Comparison of ENCODE assay signal across 10 cellular contexts in the genomic region with DNA sequence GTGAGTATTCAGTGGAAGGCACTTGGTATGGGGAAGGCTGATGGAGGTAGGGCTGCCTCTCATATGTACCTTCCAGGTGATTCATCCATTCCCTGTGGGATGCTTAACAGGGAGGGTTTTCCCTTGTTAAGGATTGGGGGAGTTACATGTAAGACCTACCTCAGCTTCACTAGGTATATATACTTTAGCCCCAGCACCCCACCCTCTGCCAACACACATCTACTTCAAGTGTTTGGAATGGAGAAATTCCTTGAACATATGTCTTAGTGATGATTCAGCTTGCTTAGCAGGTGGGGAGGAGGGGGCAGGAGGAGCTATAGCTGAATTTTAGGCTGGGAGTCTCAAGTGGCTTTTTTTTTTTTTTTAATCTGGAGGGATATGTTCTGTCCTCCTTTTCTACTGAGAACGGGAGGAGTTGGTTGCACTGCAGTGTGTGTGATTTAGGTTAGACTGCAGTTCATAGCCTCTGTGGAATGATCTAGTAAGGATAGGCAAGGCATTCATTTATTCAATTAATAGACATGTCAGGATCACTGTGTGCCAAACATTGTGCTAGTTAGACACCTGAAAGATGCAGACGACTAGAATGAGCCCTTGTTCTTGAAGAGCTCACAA. TPM values are rescaled to one million over a fixed set of nuclear protein-coding genes. Genes with fewer than 3 reads are reported as not detected.
DNase-seq lines count a peak whose midpoint lies in the region; ATAC-seq, FAIRE-seq and TF ChIP-seq lines count a peak whose summit lies in the region.
"Had no signal": no experiment of that assay in that cellular context is flagged by ENCODE, and none has a peak within 500 bp of the region (broad histone marks: within the 10 kb centered on the region; RNA-seq: fewer than 3 reads in every experiment).

No MANE protein-coding gene starts in this region.

- no peak for DNase-seq in A549 (ENCODE audit: low read depth in 1 of 2, low spot score in 1 of 2)
- no peak for DNase-seq in GM23338 (ENCODE audit: low spot score)
- DNase-seq in WTC11 (ENCODE audit: low spot score) = no peak
- no peak for DNase-seq in immature natural killer cell
- no peak for DNase-seq in KG1 (lab: John Stamatoyannopoulos, UW)
- DNase-seq in stomach = no peak
- DNase-seq in esophagus squamous epithelium (lab: John Stamatoyannopoulos, UW) = no peak
- DNase-seq: NCI-H1436, pancreas had no signal

- H3K4me3 ChIP-seq in A549 (no peak overlapping the region), GM23338 (peak overlapping the region; percentile 98), stomach (peak overlapping the region in 2 of 4 donors; percentile 70 to 84), esophagus squamous epithelium (no peak overlapping the region)

- peaks cover 14% of the 10 kb centered on the region for H3K36me3 Mint-ChIP-seq in GM23338 (ENCODE audit: low read depth)
- peaks cover 9% of the 10 kb centered on the region for H3K36me3 Mint-ChIP-seq in WTC11
- peaks cover 11 to 17% (median 14%) of the 10 kb centered on the region in 3 donors for H3K36me3 Mint-ChIP-seq in immature natural killer cell

- H3K9me2 ChIP-seq in GM23338 (ENCODE audit: insufficient read depth) = no peaks in the 10 kb centered on the region

- no peak for TF ChIP-seq RAD21 in A549 (conservative IDR thresholded peaks at IDR 0.05 in 1 of 2, IDR thresholded peaks at IDR 0.05 in 1 of 2)

- peaks cover 4% of the 10 kb centered on the region for H4K20me1 ChIP-seq in GM23338 (replicated peaks; ENCODE audit: insufficient read depth)

- peaks cover 22% of the 10 kb centered on the region for H3K79me2 ChIP-seq in GM23338 (replicated peaks; ENCODE audit: insufficient read depth)

- H3K27me3 Mint-ChIP-seq in GM23338 (ENCODE audit: insufficient read depth, low read depth, poor library complexity) (peaks cover 19% of the 10 kb centered on the region), WTC11 (ENCODE audit: low read depth) (peaks cover 3% of the 10 kb centered on the region; the same call in 1 of the 2 replicates), immature natural killer cell (ENCODE audit: low read depth in 3 of 3) (peaks cover 0 to 8% (median 0%) of the 10 kb centered on the region in 3 donors)

- no peak overlapping the region for H3K27ac ChIP-seq in A549
- H3K27ac ChIP-seq in GM23338 (ENCODE audit: low read depth) = no peak overlapping the region
- peak overlapping the region in 2 of 5 donors; percentile 82 to 87 for H3K27ac ChIP-seq in stomach
- H3K27ac ChIP-seq in esophagus squamous epithelium = no peak overlapping the region
- H3K27ac ChIP-seq: pancreas had no signal

- CTCF ChIA-PET in A549 (lab: Yijun Ruan, JAX) (interaction anchor here (1.2 to 5.5 kb wide), 10 partner anchors 10 to 143 kb away, joined by 3 to 55 read pairs (median 4); a partner anchor contains a TSS), WTC11 (lab: Charles Lee) (interaction anchor here (1.0 to 4.7 kb wide), 6 partner anchors 9 to 143 kb away, joined by 4 to 22 read pairs (median 10); no protein-coding TSS in a partner anchor)

- peaks cover 11% of the 10 kb centered on the region for H3F3A ChIP-seq in GM23338 (replicated peaks; ENCODE audit: low read depth)

- H3K27ac Mint-ChIP-seq in GM23338 = no peak overlapping the region
- H3K27ac Mint-ChIP-seq in WTC11 = no peak overlapping the region
- H3K27ac Mint-ChIP-seq in immature natural killer cell = peak overlapping the region; percentile 36 to 94 (median 77)

- intact Hi-C loops in stomach (cut with DNase I; ENCODE audit: low total_unique reads) (no loop called here), esophagus squamous epithelium (cut with DNase I) (no loop called here)

- peaks cover 6% of the 10 kb centered on the region; the same call in 1 of the 2 replicates for H3K36me3 ChIP-seq in GM23338 (ENCODE audit: insufficient read depth)
- H3K36me3 ChIP-seq in stomach = peaks cover 8 to 39% (median 36%) of the 10 kb centered on the region in 4 donors
- peaks cover 0 to 40% (median 6%) of the 10 kb centered on the region in 3 donors for H3K36me3 ChIP-seq in esophagus squamous epithelium
- H3K36me3 ChIP-seq: pancreas had no signal

- ATAC-seq in A549 (no peak), GM23338 (no peak), WTC11 (no peak), GM18505 (IDR thresholded peaks at IDR 0.05; ENCODE audit: unreplicated experiment) (no peak)
- ATAC-seq: pancreas had no signal

- WGBS in A549 (ENCODE audit: missing lambda C conversion rate) = 81% methylated on average over 2 of the region's 2 CpGs
- WGBS in stomach, 5 donors = 45 to 72% (median 49%) methylated on average over 2 of the region's 2 CpGs
- WGBS in esophagus squamous epithelium, 2 donors = 56 to 68% methylated on average over 2 of the region's 2 CpGs

- FAIRE-seq in A549 (lab: Jason Lieb, UNC) = no peak
- FAIRE-seq: pancreas had no signal

- H3K4me3 Mint-ChIP-seq in GM23338 (peak overlapping the region; percentile 92), WTC11 (peak overlapping the region; percentile 89), immature natural killer cell (peak overlapping the region; percentile 90 to 94 (median 93))

- H3K9me3 ChIP-seq in A549 (no peaks in the 10 kb centered on the region), stomach (no peaks in the 10 kb centered on the region), esophagus squamous epithelium (no peaks in the 10 kb centered on the region)
- H3K9me3 ChIP-seq: pancreas had no signal

- H3K9me3 Mint-ChIP-seq in GM23338 (no peaks in the 10 kb centered on the region), WTC11 (no peaks in the 10 kb centered on the region), immature natural killer cell (no peaks in the 10 kb centered on the region)

- H3K27me3 ChIP-seq in GM23338 (ENCODE audit: insufficient read depth) (0 out of 2 replicates have a peak, but pooled peaks cover 8% of the 10 kb centered on the region), stomach (peaks cover 0 to 4% (median 0%) of the 10 kb centered on the region in 3 donors), esophagus squamous epithelium (peaks cover 0 to 5% (median 0%) of the 10 kb centered on the region in 4 donors)
- H3K27me3 ChIP-seq: pancreas had no signal

- TF ChIP-seq EP300 in A549 (IDR thresholded peaks at IDR 0.05) = no peak
- TF ChIP-seq EP300 in stomach (IDR thresholded peaks at IDR 0.05) = no peak

- H3K4me1 ChIP-seq in A549 (peaks cover 12% of the 10 kb centered on the region), GM23338 (ENCODE audit: insufficient read depth) (peaks cover 13% of the 10 kb centered on the region), stomach (peaks cover 22 to 31% (median 26%) of the 10 kb centered on the region in 4 donors), esophagus squamous epithelium (peaks cover 0 to 28% (median 9%) of the 10 kb centered on the region in 3 donors)

- no peak for TF ChIP-seq POLR2A in A549 (IDR thresholded peaks at IDR 0.05; ENCODE audit: low read length)
- TF ChIP-seq POLR2A in GM18505 (IDR thresholded peaks at IDR 0.05; ENCODE audit: borderline replicate concordance, extremely low read depth, insufficient read depth, insufficient read length) = no peak
- TF ChIP-seq POLR2A in stomach (IDR thresholded peaks at IDR 0.05) = no peak
- no peak for TF ChIP-seq POLR2A in esophagus squamous epithelium (IDR thresholded peaks at IDR 0.05)

- no peak overlapping the region for H2AFZ ChIP-seq in GM23338

- POLR2A ChIA-PET in A549 (lab: Yijun Ruan, JAX) = no interaction called here
- POLR2A ChIA-PET in WTC11 (lab: Charles Lee) = no interaction called here

- no peak for TF ChIP-seq CTCF in A549 (IDR thresholded peaks at IDR 0.05)
- no peak for TF ChIP-seq CTCF in GM23338 (conservative IDR thresholded peaks at IDR 0.05; ENCODE audit: low read depth in 2 of 2)
- TF ChIP-seq CTCF in WTC11 (IDR thresholded peaks at IDR 0.05) = no peak
- no peak for TF ChIP-seq CTCF in stomach (IDR thresholded peaks at IDR 0.05)
- TF ChIP-seq CTCF in esophagus squamous epithelium (IDR thresholded peaks at IDR 0.05) = no peak

- peaks cover 14% of the 10 kb centered on the region for H3K4me1 Mint-ChIP-seq in GM23338
- peaks cover 14% of the 10 kb centered on the region for H3K4me1 Mint-ChIP-seq in WTC11
- peaks cover 36 to 42% of the 10 kb centered on the region in 2 donors for H3K4me1 Mint-ChIP-seq in immature natural killer cell

- peak overlapping the region; percentile 70 for H3K4me2 ChIP-seq in A549
- H3K4me2 ChIP-seq in GM23338 = peak overlapping the region; percentile 97

RNA-seq across cellular contexts. Expression of a gene that starts 1.7 kb away (rescaled TPM):
- 60.9 and 62.9 TPM in 2 replicates for polyA plus RNA-seq in A549 (2011; rRNA removed)
- 22.6 and 29.7 TPM in 2 replicates for polyA plus RNA-seq in A549 (2012; cell fraction: cytosol; rRNA removed)
- polyA plus RNA-seq in A549 (2012; cell fraction: nucleus; rRNA removed) = 17.0 and 22.1 TPM in 2 replicates
- 30.5 to 35.7 TPM (median 35.3 TPM) in 3 replicates for polyA plus RNA-seq in A549 (2017; fragmentation: RNase III; extraction: RNeasy Plus Mini Kit Qiagen cat#74134 plus additional on column Dnase treatment)
- 29.9 and 32.3 TPM in 2 replicates for polyA minus RNA-seq in A549 (2011; rRNA and poly(A)+ RNA removed)
- total RNA-seq in GM23338 (2014; rRNA removed; shearing (Covaris generic)) = 26.4 and 30.6 TPM in 2 replicates
- polyA plus RNA-seq in GM23338 (2016; fragmentation: Nextera tagmentation; extraction: Ambion mirVana) = 10.5 and 10.8 TPM in 2 replicates
- 25.4 to 26.9 TPM (median 25.8 TPM) in 3 replicates for total RNA-seq in WTC11 (2021)
- polyA plus RNA-seq in immature natural killer cell = 10 to 100 TPM; 33.0 to 61.8 (median 54.1) TPM
- total RNA-seq in stomach = 100 to 1,000 TPM in 1 of 5 donors, 10 to 100 TPM in 4; 15.9 to 116 (median 46.1) TPM
- 10 to 100 TPM; 14.1 to 39.7 (median 20.1) TPM for polyA plus RNA-seq in stomach
- 10 to 100 TPM; 25.2 to 41.7 (median 33.1) TPM for total RNA-seq in esophagus squamous epithelium

RNA-seq across cellular contexts. Expression of a gene that starts 12.0 kb away (rescaled TPM):
- polyA plus RNA-seq in A549 (2011; rRNA removed) = 21.7 and 29.6 TPM in 2 replicates
- polyA plus RNA-seq in A549 (2012; cell fraction: cytosol; rRNA removed) = 25.2 and 28.8 TPM in 2 replicates
- polyA plus RNA-seq in A549 (2012; cell fraction: nucleus; rRNA removed) = 113 and 120 TPM in 2 replicates
- 18.1 to 26.2 TPM (median 24.7 TPM) in 3 replicates for polyA plus RNA-seq in A549 (2017; fragmentation: RNase III; extraction: RNeasy Plus Mini Kit Qiagen cat#74134 plus additional on column Dnase treatment)
- polyA minus RNA-seq in A549 (2011; rRNA and poly(A)+ RNA removed) = 17.1 and 17.7 TPM in 2 replicates
- 37.8 and 46.6 TPM in 2 replicates for total RNA-seq in GM23338 (2014; rRNA removed; shearing (Covaris generic))
- polyA plus RNA-seq in GM23338 (2016; fragmentation: Nextera tagmentation; extraction: Ambion mirVana) = 16.7 and 22.8 TPM in 2 replicates
- 52.4 to 57.0 TPM (median 55.7 TPM) in 3 replicates for total RNA-seq in WTC11 (2021)
- 10 to 100 TPM in 1 of 3 donors, 1 to 10 TPM in 2; 8.1 to 20.2 (median 9.5) TPM for polyA plus RNA-seq in immature natural killer cell
- 10 to 100 TPM in 3 of 5 donors, 1 to 10 TPM in 2; 5.2 to 49.6 (median 14.3) TPM for total RNA-seq in stomach
- 10 to 100 TPM; 14.6 to 26.9 (median 17.1) TPM for polyA plus RNA-seq in stomach
- total RNA-seq in esophagus squamous epithelium = 10 to 100 TPM in 1 of 4 donors, 1 to 10 TPM in 3; 1.6 to 16.6 (median 5.6) TPM

RNA-seq across cellular contexts. Expression of a gene that starts 18.6 kb away (rescaled TPM):
- polyA plus RNA-seq in A549 (2011; rRNA removed) (9.3 and 9.9 TPM in 2 replicates), A549 (2017; fragmentation: RNase III; extraction: RNeasy Plus Mini Kit Qiagen cat#74134 plus additional on column Dnase treatment) (8.0 to 13.8 TPM (median 11.9 TPM) in 3 replicates), GM23338 (2016; fragmentation: Nextera tagmentation; extraction: Ambion mirVana) (0.53 TPM in 1 of 2 replicates, not detected in the other), immature natural killer cell (under 1 TPM in 1 of 3 donors, not detected in 2; 0.27 TPM), stomach (10 to 100 TPM; 22.5 to 48.4 (median 24.8) TPM)
- polyA plus RNA-seq in A549 (2012; cell fraction: cytosol; rRNA removed) = 8.2 and 9.6 TPM in 2 replicates
- 21.2 and 25.6 TPM in 2 replicates for polyA plus RNA-seq in A549 (2012; cell fraction: nucleus; rRNA removed)
- 5.6 and 9.4 TPM in 2 replicates for polyA minus RNA-seq in A549 (2011; rRNA and poly(A)+ RNA removed)
- 9.9 and 10.2 TPM in 2 replicates for total RNA-seq in GM23338 (2014; rRNA removed; shearing (Covaris generic))
- total RNA-seq in WTC11 (2021) (11.9 to 19.0 TPM (median 17.2 TPM) in 3 replicates), stomach (100 to 1,000 TPM in 1 of 5 donors, 10 to 100 TPM in 4; 18.7 to 220 (median 31.8) TPM), esophagus squamous epithelium (10 to 100 TPM in 1 of 4 donors, 1 to 10 TPM in 2, under 1 TPM in 1; 0.76 to 27.7 (median 6.2) TPM)

RNA-seq across cellular contexts. Expression of a gene that starts 40.3 kb away (rescaled TPM):
- 25.7 and 27.0 TPM in 2 replicates for polyA plus RNA-seq in A549 (2011; rRNA removed)
- 54.1 and 77.8 TPM in 2 replicates for polyA plus RNA-seq in A549 (2012; cell fraction: cytosol; rRNA removed)
- polyA plus RNA-seq in A549 (2012; cell fraction: nucleus; rRNA removed) = 109 and 163 TPM in 2 replicates
- polyA plus RNA-seq in A549 (2017; fragmentation: RNase III; extraction: RNeasy Plus Mini Kit Qiagen cat#74134 plus additional on column Dnase treatment) = 33.2 to 35.1 TPM (median 33.4 TPM) in 3 replicates
- polyA minus RNA-seq in A549 (2011; rRNA and poly(A)+ RNA removed) = 31.2 and 40.5 TPM in 2 replicates
- 2.4 and 2.8 TPM in 2 replicates for total RNA-seq in GM23338 (2014; rRNA removed; shearing (Covaris generic))
- 1.3 and 1.4 TPM in 2 replicates for polyA plus RNA-seq in GM23338 (2016; fragmentation: Nextera tagmentation; extraction: Ambion mirVana)
- 0.46 to 1.2 TPM (median 1.2 TPM) in 3 replicates for total RNA-seq in WTC11 (2021)
- polyA plus RNA-seq in immature natural killer cell = not detected
- 1 to 10 TPM in 1 of 5 donors, not detected in 4; 1.1 TPM for total RNA-seq in stomach
- polyA plus RNA-seq in stomach = under 1 TPM; 0.31 to 0.75 (median 0.60) TPM
- under 1 TPM; 0.18 to 0.56 (median 0.23) TPM for total RNA-seq in esophagus squamous epithelium

RNA-seq across cellular contexts. Expression of a gene that starts 42.8 kb away (rescaled TPM):
- polyA plus RNA-seq in A549 (2011; rRNA removed) (0.89 and 0.90 TPM in 2 replicates), A549 (2017; fragmentation: RNase III; extraction: RNeasy Plus Mini Kit Qiagen cat#74134 plus additional on column Dnase treatment) (0.45 to 0.61 TPM (median 0.55 TPM) in 3 replicates), GM23338 (2016; fragmentation: Nextera tagmentation; extraction: Ambion mirVana) (9.1 and 11.1 TPM in 2 replicates), immature natural killer cell (not detected), stomach (under 1 TPM; 0.19 to 0.40 (median 0.31) TPM)
- polyA plus RNA-seq in A549 (2012; cell fraction: cytosol; rRNA removed) = 0.23 and 0.24 TPM in 2 replicates
- 0.56 and 0.67 TPM in 2 replicates for polyA plus RNA-seq in A549 (2012; cell fraction: nucleus; rRNA removed)
- polyA minus RNA-seq in A549 (2011; rRNA and poly(A)+ RNA removed) = 0.58 and 0.63 TPM in 2 replicates
- total RNA-seq in GM23338 (2014; rRNA removed; shearing (Covaris generic)) = 16.5 and 21.3 TPM in 2 replicates
- total RNA-seq in WTC11 (2021) (15.9 to 17.9 TPM (median 16.1 TPM) in 3 replicates), stomach (1 to 10 TPM in 4 of 5 donors, not detected in 1; 1.3 to 2.3 (median 1.6) TPM), esophagus squamous epithelium (under 1 TPM in 3 of 4 donors, not detected in 1; 0.15 to 0.22 (median 0.19) TPM)

Comparison
In these comparisons a context has a peak if more than half of its experiments do, and no peak if none do; other contexts are left out.
1. H3K27ac Mint-ChIP-seq: peak in immature natural killer cell (6 of 6); none in GM23338 (single experiment) and WTC11 (single experiment).
2. Peak in every context shown above with its lines, with median percentiles within 50 percentile points of each other: H3K4me3 Mint-ChIP-seq.